In genomic region chr18:79356435-79356834, GRCh38 we compare ENCODE assay signal across 12 cellular contexts. TPM values are rescaled to one million over a fixed set of nuclear protein-coding genes. Genes with fewer than 3 reads are reported as not detected.
DNase-seq lines count a peak whose midpoint lies in the region; ATAC-seq, FAIRE-seq and TF ChIP-seq lines count a peak whose summit lies in the region.
"Had no signal": no experiment of that assay in that cellular context is flagged by ENCODE, and none has a peak within 500 bp of the region (broad histone marks: within the 10 kb centered on the region; RNA-seq: fewer than 3 reads in every experiment).

No MANE protein-coding gene starts in this region.

- H3K9me3 Mint-ChIP-seq in WTC11, result no peaks in the 10 kb centered on the region
- H3K9me3 Mint-ChIP-seq: naive thymus-derived CD4-positive, alpha-beta T cell had no signal

- DNase-seq in GM12891 (ENCODE audit: insufficient read length, low spot score), result no peak
- DNase-seq in NCI-H524 (lab: John Stamatoyannopoulos, UW), result no peak
- DNase-seq in activated naive CD4-positive, alpha-beta T cell treated with Interleukin-2 at 50 U/mL for 16 hours, result no peak
- DNase-seq in activated effector memory CD4-positive, alpha-beta T cell treated with anti-CD3 and anti-CD28 coated beads, Interleukin-2, amount 50 U/mL, for 16 hours, result no peak
- no peak for DNase-seq in WTC11 (ENCODE audit: low spot score)
- DNase-seq: activated CD8-positive, alpha-beta memory T cell treated with anti-CD3 and anti-CD28 coated beads, Interleukin-2, amount 50 U/mL, for 48 hours; naive thymus-derived CD4-positive, alpha-beta T cell; T-helper 1 cell had no signal

- H3K36me3 Mint-ChIP-seq in WTC11, result peaks cover 15% of the 10 kb centered on the region; the same call in 1 of the 2 replicates

- FAIRE-seq in GM12891 (lab: Jason Lieb, UNC), result peak; percentile 26
- FAIRE-seq: islet of Langerhans had no signal

- no peak overlapping the region; the same call in 1 of the 2 replicates for H3K27ac Mint-ChIP-seq in WTC11

- no peak overlapping the region for H3K4me3 Mint-ChIP-seq in WTC11
- H3K4me3 Mint-ChIP-seq: naive thymus-derived CD4-positive, alpha-beta T cell had no signal

- TF ChIP-seq CTCF in WTC11 (IDR thresholded peaks at IDR 0.05), result no peak

- no peak for TF ChIP-seq POLR2A in GM12891 (IDR thresholded peaks at IDR 0.05; ENCODE audit: low read depth, low read length)

- H3K27me3 Mint-ChIP-seq in WTC11 (ENCODE audit: low read depth), result no peaks in the 10 kb centered on the region
- H3K27me3 Mint-ChIP-seq: naive thymus-derived CD4-positive, alpha-beta T cell had no signal

- POLR2A ChIA-PET in WTC11 (lab: Charles Lee), result no interaction called here

- H3K4me1 Mint-ChIP-seq in WTC11, result no peaks in the 10 kb centered on the region

- CTCF ChIA-PET in WTC11 (lab: Charles Lee), result no interaction called here

- ATAC-seq in GM19438 (IDR thresholded peaks at IDR 0.05; ENCODE audit: low read depth, unreplicated experiment) (peak; percentile 92), HG02763 (IDR thresholded peaks at IDR 0.05; ENCODE audit: unreplicated experiment) (peak; percentile 85), HG03460 (IDR thresholded peaks at IDR 0.05; ENCODE audit: unreplicated experiment) (peak; percentile 78), WTC11 (no peak)
- ATAC-seq: naive thymus-derived CD4-positive, alpha-beta T cell had no signal

TF ChIP-seq in GM12891, 5 proteins besides CTCF, POLR2A, EP300 and RAD21:
- no peak for TF ChIP-seq PAX5 (IDR thresholded peaks at IDR 0.05; ENCODE audit: insufficient read depth, low read length, severe bottlenecking)
- TF ChIP-seq POU2F2 (IDR thresholded peaks at IDR 0.05; ENCODE audit: low read depth, low read length), result peak; percentile 92

TF ChIP-seq in WTC11, 78 proteins besides CTCF, POLR2A, EP300 and RAD21:
- TF ChIP-seq E2F4 (CRISPR knock-in tag; IDR thresholded peaks at IDR 0.05; ENCODE audit: borderline replicate concordance, low read depth) (no peak), ZBTB21 (CRISPR knock-in tag; IDR thresholded peaks at IDR 0.05; ENCODE audit: borderline replicate concordance) (no peak), GTF2I (CRISPR knock-in tag; conservative IDR thresholded peaks at IDR 0.05) (no peak), ERG (CRISPR knock-in tag; IDR thresholded peaks at IDR 0.05) (no peak), ZNF423 (CRISPR knock-in tag; IDR thresholded peaks at IDR 0.05) (no peak), ZNF671 (CRISPR knock-in tag; IDR thresholded peaks at IDR 0.05) (no peak), KAT7 (CRISPR knock-in tag; IDR thresholded peaks at IDR 0.05; ENCODE audit: borderline replicate concordance) (no peak), PREB (CRISPR knock-in tag; IDR thresholded peaks at IDR 0.05; ENCODE audit: borderline replicate concordance) (no peak), TEAD4 (CRISPR knock-in tag; IDR thresholded peaks at IDR 0.05) (no peak), NFATC4 (CRISPR knock-in tag; IDR thresholded peaks at IDR 0.05) (no peak), ZMAT4 (CRISPR knock-in tag; IDR thresholded peaks at IDR 0.05) (no peak), GABPB1 (CRISPR knock-in tag; IDR thresholded peaks at IDR 0.05) (no peak), FOXK1 (CRISPR knock-in tag; IDR thresholded peaks at IDR 0.05) (no peak), RELA (CRISPR knock-in tag; IDR thresholded peaks at IDR 0.05; ENCODE audit: borderline replicate concordance) (no peak), CREM (CRISPR knock-in tag; IDR thresholded peaks at IDR 0.05) (no peak), FOXP4 (CRISPR knock-in tag; IDR thresholded peaks at IDR 0.05) (no peak)
- TF ChIP-seq, protein P1, sequence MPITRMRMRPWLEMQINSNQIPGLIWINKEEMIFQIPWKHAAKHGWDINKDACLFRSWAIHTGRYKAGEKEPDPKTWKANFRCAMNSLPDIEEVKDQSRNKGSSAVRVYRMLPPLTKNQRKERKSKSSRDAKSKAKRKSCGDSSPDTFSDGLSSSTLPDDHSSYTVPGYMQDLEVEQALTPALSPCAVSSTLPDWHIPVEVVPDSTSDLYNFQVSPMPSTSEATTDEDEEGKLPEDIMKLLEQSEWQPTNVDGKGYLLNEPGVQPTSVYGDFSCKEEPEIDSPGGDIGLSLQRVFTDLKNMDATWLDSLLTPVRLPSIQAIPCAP (CRISPR knock-in tag; IDR thresholded peaks at IDR 0.05), result no peak
- TF ChIP-seq, protein P2, sequence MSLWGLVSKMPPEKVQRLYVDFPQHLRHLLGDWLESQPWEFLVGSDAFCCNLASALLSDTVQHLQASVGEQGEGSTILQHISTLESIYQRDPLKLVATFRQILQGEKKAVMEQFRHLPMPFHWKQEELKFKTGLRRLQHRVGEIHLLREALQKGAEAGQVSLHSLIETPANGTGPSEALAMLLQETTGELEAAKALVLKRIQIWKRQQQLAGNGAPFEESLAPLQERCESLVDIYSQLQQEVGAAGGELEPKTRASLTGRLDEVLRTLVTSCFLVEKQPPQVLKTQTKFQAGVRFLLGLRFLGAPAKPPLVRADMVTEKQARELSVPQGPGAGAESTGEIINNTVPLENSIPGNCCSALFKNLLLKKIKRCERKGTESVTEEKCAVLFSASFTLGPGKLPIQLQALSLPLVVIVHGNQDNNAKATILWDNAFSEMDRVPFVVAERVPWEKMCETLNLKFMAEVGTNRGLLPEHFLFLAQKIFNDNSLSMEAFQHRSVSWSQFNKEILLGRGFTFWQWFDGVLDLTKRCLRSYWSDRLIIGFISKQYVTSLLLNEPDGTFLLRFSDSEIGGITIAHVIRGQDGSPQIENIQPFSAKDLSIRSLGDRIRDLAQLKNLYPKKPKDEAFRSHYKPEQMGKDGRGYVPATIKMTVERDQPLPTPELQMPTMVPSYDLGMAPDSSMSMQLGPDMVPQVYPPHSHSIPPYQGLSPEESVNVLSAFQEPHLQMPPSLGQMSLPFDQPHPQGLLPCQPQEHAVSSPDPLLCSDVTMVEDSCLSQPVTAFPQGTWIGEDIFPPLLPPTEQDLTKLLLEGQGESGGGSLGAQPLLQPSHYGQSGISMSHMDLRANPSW (CRISPR knock-in tag; conservative IDR thresholded peaks at IDR 0.05; ENCODE audit: low read depth), result no peak

RNA-seq across cellular contexts. Expression of gene NFATC1, which starts 39.3 kb away (rescaled TPM):
- 34.8 TPM for polyA plus RNA-seq in GM12891 (2012; ENCODE audit: low read depth, missing spikeins)
- total RNA-seq in WTC11 (2021), result 17.6 to 20.2 TPM (median 17.6 TPM) in 3 replicates
